ENCODE assay signal across 16 cellular contexts in genomic region chr7:71237945-71238344, GRCh38.
DNase-seq lines count a peak whose midpoint lies in the region; ATAC-seq and TF ChIP-seq lines count a peak whose summit lies in the region.
"Had no signal": no experiment of that assay in that cellular context is flagged by ENCODE, and none has a peak within 500 bp of the region (broad histone marks: within the 10 kb centered on the region; RNA-seq: fewer than 3 reads in every experiment).

No MANE protein-coding gene starts in this region.

- H3K4me1 ChIP-seq in ascending aorta (peaks cover 0 to 21% of the 10 kb centered on the region in 2 donors), hepatocyte (ENCODE audit: insufficient read depth) (peaks cover 3% of the 10 kb centered on the region), psoas muscle (peaks cover 17% of the 10 kb centered on the region)
- H3K4me1 ChIP-seq: SJSA1 had no signal

- no peak overlapping the region for H3K27ac Mint-ChIP-seq in activated CD8-positive, alpha-beta T cell treated with anti-CD3 and anti-CD28 coated beads, Interleukin-2, amount 10 ng/mL, durations not matched to agents 7 days and 5 days
- H3K27ac Mint-ChIP-seq: activated naive CD8-positive, alpha-beta T cell; dendritic cell treated with granulocyte-macrophage colony-stimulating factor and Interleukin-4, amounts not matched to agents 40 ng/mL and 50 ng/mL, for 4 days; natural killer cell had no signal

- ATAC-seq in psoas muscle, result peak; percentile 58 to 75 (median 74)
- ATAC-seq in activated CD8-positive, alpha-beta T cell treated with anti-CD3 and anti-CD28 coated beads, Interleukin-2, amount 10 ng/mL, durations not matched to agents 7 days and 5 days, result no peak
- ATAC-seq in GM19328 (IDR thresholded peaks at IDR 0.05; ENCODE audit: unreplicated experiment), result no peak
- ATAC-seq: natural killer cell had no signal

- no peaks in the 10 kb centered on the region for H4K20me1 ChIP-seq in hepatocyte (ENCODE audit: insufficient read depth, poor library complexity, severe bottlenecking)

- H3K4me1 Mint-ChIP-seq in activated CD8-positive, alpha-beta T cell treated with anti-CD3 and anti-CD28 coated beads, Interleukin-2, amount 10 ng/mL, durations not matched to agents 7 days and 5 days (ENCODE audit: low read depth), result no peaks in the 10 kb centered on the region
- H3K4me1 Mint-ChIP-seq: natural killer cell had no signal

- H3K27me3 ChIP-seq in ascending aorta (no peaks in the 10 kb centered on the region), hepatocyte (no peaks in the 10 kb centered on the region), psoas muscle (ENCODE audit: insufficient read depth in 3 of 3, low read length in 2 of 3) (no peaks in the 10 kb centered on the region)
- H3K27me3 ChIP-seq: SJSA1, spleen had no signal

- H3K27ac ChIP-seq in ascending aorta (peak overlapping the region; percentile 79 to 84), hepatocyte (no peak overlapping the region), psoas muscle (peak overlapping the region; percentile 76)
- H3K27ac ChIP-seq: SJSA1, spleen had no signal

- DNase-seq in DMS 273 (lab: John Stamatoyannopoulos, UW; ENCODE audit: unreplicated experiment) (peak; percentile 85), ascending aorta (ENCODE audit: low spot score in 2 of 2) (peak in 1 of 2 donors; percentile 72), hepatocyte (ENCODE audit: low spot score) (peak; percentile 48), psoas muscle (no peak), DMS153 treated with DMSO at 0.1 percent for 48 hours (lab: John Stamatoyannopoulos, UW; ENCODE audit: unreplicated experiment) (no peak), SK-N-DZ (ENCODE audit: low spot score) (no peak)
- DNase-seq in activated CD8-positive, alpha-beta T cell treated with anti-CD3 and anti-CD28 coated beads, Interleukin-2, amount 10 ng/mL, durations not matched to agents 7 days and 5 days, result no peak
- DNase-seq: COR-L47, natural killer cell, NCI-H1436 treated with DMSO at 0.1 percent for 48 hours, spleen, trophoblast cell had no signal

- no peak overlapping the region for H3K4me3 ChIP-seq in ascending aorta
- H3K4me3 ChIP-seq in hepatocyte, result no peak overlapping the region
- H3K4me3 ChIP-seq in psoas muscle, result no peak overlapping the region
- H3K4me3 ChIP-seq: SJSA1, spleen had no signal

- no peaks in the 10 kb centered on the region for H3K36me3 Mint-ChIP-seq in activated CD8-positive, alpha-beta T cell treated with anti-CD3 and anti-CD28 coated beads, Interleukin-2, amount 10 ng/mL, durations not matched to agents 7 days and 5 days (ENCODE audit: low read depth)
- H3K36me3 Mint-ChIP-seq: activated naive CD8-positive, alpha-beta T cell; natural killer cell had no signal

- no peaks in the 10 kb centered on the region for H3K27me3 Mint-ChIP-seq in activated CD8-positive, alpha-beta T cell treated with anti-CD3 and anti-CD28 coated beads, Interleukin-2, amount 10 ng/mL, durations not matched to agents 7 days and 5 days (ENCODE audit: low read depth)
- H3K27me3 Mint-ChIP-seq: activated naive CD8-positive, alpha-beta T cell; dendritic cell treated with granulocyte-macrophage colony-stimulating factor and Interleukin-4, amounts not matched to agents 40 ng/mL and 50 ng/mL, for 4 days had no signal

- CTCF ChIA-PET in activated CD8-positive, alpha-beta T cell treated with anti-CD3 and anti-CD28 coated beads, Interleukin-2, amount 10 ng/mL, durations not matched to agents 7 days and 5 days (lab: Charles Lee), result no interaction called here

- no peak overlapping the region for H3K4me3 Mint-ChIP-seq in activated CD8-positive, alpha-beta T cell treated with anti-CD3 and anti-CD28 coated beads, Interleukin-2, amount 10 ng/mL, durations not matched to agents 7 days and 5 days
- H3K4me3 Mint-ChIP-seq: activated naive CD8-positive, alpha-beta T cell; dendritic cell treated with granulocyte-macrophage colony-stimulating factor and Interleukin-4, amounts not matched to agents 40 ng/mL and 50 ng/mL, for 4 days; natural killer cell had no signal

- intact Hi-C loops in ascending aorta (cut with DNase I), result loop anchor here (2.0 to 5.0 kb wide), 5 partner anchors 37 to 494 kb away; no protein-coding TSS in a partner anchor
- intact Hi-C loops in psoas muscle (cut with DNase I), result loop anchor here in 1 of 2 donors (5.0 to 10.0 kb wide), 3 partner anchors 69 to 494 kb away; partner anchors contain the start of gene GALNT17

- POLR2A ChIA-PET in activated CD8-positive, alpha-beta T cell treated with anti-CD3 and anti-CD28 coated beads, Interleukin-2, amount 10 ng/mL, durations not matched to agents 7 days and 5 days (lab: Charles Lee), result no interaction called here

- no peaks in the 10 kb centered on the region for H3K9me2 ChIP-seq in hepatocyte (replicated peaks; ENCODE audit: insufficient read depth)

- H3K36me3 ChIP-seq in ascending aorta (no peaks in the 10 kb centered on the region), hepatocyte (replicated peaks; ENCODE audit: insufficient read depth, low read depth) (no peaks in the 10 kb centered on the region), psoas muscle (ENCODE audit: insufficient read depth in 1 of 2, low read depth in 1 of 2) (no peaks in the 10 kb centered on the region)
- H3K36me3 ChIP-seq: SJSA1, spleen had no signal

- WGBS in hepatocyte (ENCODE audit: low lambda C conversion rate, missing lambda C conversion rate), result 62% methylated on average over 2 of the region's 2 CpGs
- 33 to 40% (median 33%) methylated on average over 2 of the region's 2 CpGs for WGBS in psoas muscle, 3 donors

- no peak overlapping the region for H2AFZ ChIP-seq in hepatocyte

- H3K9me3 ChIP-seq in ascending aorta (no peaks in the 10 kb centered on the region), hepatocyte (ENCODE audit: low read depth) (no peaks in the 10 kb centered on the region), psoas muscle (no peaks in the 10 kb centered on the region)

- H3K4me2 ChIP-seq in hepatocyte, result no peak overlapping the region

- peaks cover 19% of the 10 kb centered on the region for H3K9me3 Mint-ChIP-seq in activated CD8-positive, alpha-beta T cell treated with anti-CD3 and anti-CD28 coated beads, Interleukin-2, amount 10 ng/mL, durations not matched to agents 7 days and 5 days (ENCODE audit: insufficient read depth)

- H3K79me2 ChIP-seq in hepatocyte, result no peaks in the 10 kb centered on the region

- TF ChIP-seq CTCF in ascending aorta (IDR thresholded peaks at IDR 0.05) (peak in 2 of 3 experiments; percentile 49 to 59), hepatocyte (IDR thresholded peaks at IDR 0.05; ENCODE audit: poor library complexity) (peak; percentile 38), psoas muscle (IDR thresholded peaks at IDR 0.05) (peak; percentile 20)

Comparison
In these comparisons a context has a peak if more than half of its experiments do, and no peak if none do; other contexts are left out.
1. DNase-seq: peak in DMS 273 (single experiment) and hepatocyte (single experiment); none in psoas muscle (0 of 2), DMS153 treated with DMSO at 0.1 percent for 48 hours (single experiment), activated CD8-positive, alpha-beta T cell treated with anti-CD3 and anti-CD28 coated beads, Interleukin-2, amount 10 ng/mL, durations not matched to agents 7 days and 5 days (single experiment) and SK-N-DZ (single experiment).
2. ATAC-seq: peak in psoas muscle (4 of 4); none in activated CD8-positive, alpha-beta T cell treated with anti-CD3 and anti-CD28 coated beads, Interleukin-2, amount 10 ng/mL, durations not matched to agents 7 days and 5 days (single experiment) and GM19328 (single experiment).
3. Peak in every context shown above with its lines, with median percentiles within 50 percentile points of each other: CTCF ChIP-seq.